ENCODE assay signal across 9 cellular contexts in the genomic region with DNA sequence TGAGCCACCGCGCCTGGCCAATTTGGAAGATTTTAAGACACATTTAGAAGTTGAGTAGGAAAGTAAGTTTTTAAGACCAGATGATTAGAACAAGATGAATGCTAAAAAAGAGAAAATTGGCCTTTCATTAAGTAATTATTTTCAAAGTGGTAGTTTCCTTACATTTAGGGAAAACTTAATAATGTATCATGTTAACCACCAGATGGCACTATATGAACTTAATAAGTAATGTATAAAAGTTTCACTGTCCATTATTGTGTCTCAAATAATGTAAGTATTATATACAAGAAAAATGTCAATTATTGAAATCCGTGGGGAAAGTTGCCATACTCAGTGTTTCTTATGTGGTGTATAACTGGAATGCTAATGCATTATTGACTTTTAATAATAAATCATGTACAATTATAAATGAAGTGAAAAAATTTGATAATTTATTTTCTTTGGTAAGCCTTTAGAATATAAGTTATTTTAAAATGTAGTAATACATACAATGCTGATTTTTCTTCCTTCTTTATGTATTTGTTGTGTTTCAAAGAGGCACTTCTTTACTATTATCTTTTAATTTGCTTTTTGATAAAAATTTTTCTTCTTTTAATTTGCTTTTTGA. TPM values are rescaled to one million over a fixed set of nuclear protein-coding genes. Genes with fewer than 3 reads are reported as not detected.
A peak's percentile ranks its signal among the peaks of the same experiment; 100 is the strongest.
DNase-seq lines count a peak whose midpoint lies in the region; ATAC-seq and TF ChIP-seq lines count a peak whose summit lies in the region.
"Had no signal": no experiment of that assay in that cellular context is flagged by ENCODE, and none has a peak within 500 bp of the region (broad histone marks: within the 10 kb centered on the region; RNA-seq: fewer than 3 reads in every experiment).

No MANE protein-coding gene starts in this region.

- no peak overlapping the region for H3K4me3 Mint-ChIP-seq in CD8-positive, alpha-beta T cell
- H3K4me3 Mint-ChIP-seq in activated naive CD4-positive, alpha-beta T cell treated with anti-CD3 and anti-CD28 coated beads, Interleukin-2, amount 10 ng/mL, durations not matched to agents 7 days and 5 days, result no peak overlapping the region

- no peak for DNase-seq in CD8-positive, alpha-beta T cell
- peak; percentile 25 for DNase-seq in Jurkat, Clone E6-1 (ENCODE audit: low read depth, low spot score)
- DNase-seq in SW 1271 (lab: John Stamatoyannopoulos, UW) (peak; percentile 34 to 47), hepatocyte (ENCODE audit: low spot score) (peak; percentile 69), upper lobe of left lung (peak in 1 of 2 donors; percentile 10), amygdala (lab: John Stamatoyannopoulos, UW) (no peak)
- DNase-seq in stimulated activated CD4-positive, alpha-beta T cell treated with anti-CD3 and anti-CD28 coated beads, Interleukin-15, amount 100 ng/mL, for 24 hours, result no peak
- DNase-seq in activated naive CD4-positive, alpha-beta T cell treated with anti-CD3 and anti-CD28 coated beads, Interleukin-2, amount 10 ng/mL, durations not matched to agents 7 days and 5 days, result no peak

- no peak for TF ChIP-seq POLR2A in upper lobe of left lung (IDR thresholded peaks at IDR 0.05)

- H2AFZ ChIP-seq in hepatocyte, result no peak overlapping the region

- H4K20me1 ChIP-seq in hepatocyte (ENCODE audit: insufficient read depth, poor library complexity, severe bottlenecking), result no peaks in the 10 kb centered on the region

- TF ChIP-seq EP300 in upper lobe of left lung (IDR thresholded peaks at IDR 0.05), result no peak

- no peaks in the 10 kb centered on the region for H3K79me2 ChIP-seq in hepatocyte

- H3K27ac ChIP-seq in CD8-positive, alpha-beta T cell (ENCODE audit: low read depth, low read length), result no peak overlapping the region
- H3K27ac ChIP-seq in hepatocyte, result no peak overlapping the region
- no peak overlapping the region for H3K27ac ChIP-seq in upper lobe of left lung
- H3K27ac ChIP-seq: epithelial cell of prostate had no signal

- peaks cover 46% of the 10 kb centered on the region for H3K36me3 Mint-ChIP-seq in CD8-positive, alpha-beta T cell
- peaks cover 26% of the 10 kb centered on the region for H3K36me3 Mint-ChIP-seq in activated naive CD4-positive, alpha-beta T cell treated with anti-CD3 and anti-CD28 coated beads, Interleukin-2, amount 10 ng/mL, durations not matched to agents 7 days and 5 days

- peak; percentile 46 for ATAC-seq in CD8-positive, alpha-beta T cell
- peak in 1 of 2 donors; percentile 68 for ATAC-seq in upper lobe of left lung (ENCODE audit: low FRiP score in 2 of 2)

- H3K9me3 ChIP-seq in CD8-positive, alpha-beta T cell (ENCODE audit: low read length), result no peaks in the 10 kb centered on the region
- H3K9me3 ChIP-seq in hepatocyte (ENCODE audit: low read depth) (no peaks in the 10 kb centered on the region), upper lobe of left lung (no peaks in the 10 kb centered on the region)

- no peaks in the 10 kb centered on the region for H3K9me2 ChIP-seq in hepatocyte (replicated peaks; ENCODE audit: insufficient read depth)

- CTCF ChIA-PET in CD8-positive, alpha-beta T cell (lab: Charles Lee), result interaction anchor here (0.6 to 2.1 kb wide), 13 partner anchors 7 to 1705 kb away, joined by 3 to 29 read pairs (median 4); no protein-coding TSS in a partner anchor
- CTCF ChIA-PET in activated naive CD4-positive, alpha-beta T cell treated with anti-CD3 and anti-CD28 coated beads, Interleukin-2, amount 10 ng/mL, durations not matched to agents 7 days and 5 days (lab: Charles Lee), result interaction anchor here (0.6 to 2.3 kb wide), 15 partner anchors 13 to 1104 kb away, joined by 3 to 13 read pairs (median 6); no protein-coding TSS in a partner anchor

- peaks cover 4% of the 10 kb centered on the region for H3K36me3 ChIP-seq in CD8-positive, alpha-beta T cell (ENCODE audit: insufficient read depth, low read length)
- no peaks in the 10 kb centered on the region for H3K36me3 ChIP-seq in hepatocyte (replicated peaks; ENCODE audit: insufficient read depth, low read depth)
- peaks cover 0 to 39% (median 3%) of the 10 kb centered on the region in 4 donors for H3K36me3 ChIP-seq in upper lobe of left lung

- POLR2A ChIA-PET in CD8-positive, alpha-beta T cell (lab: Charles Lee), result no interaction called here

- no peak overlapping the region for H3K4me2 ChIP-seq in hepatocyte

- no peak overlapping the region for H3K4me3 ChIP-seq in CD8-positive, alpha-beta T cell (ENCODE audit: low read depth, low read length)
- no peak overlapping the region for H3K4me3 ChIP-seq in Jurkat, Clone E6-1 (ENCODE audit: low read length)
- H3K4me3 ChIP-seq in hepatocyte, result no peak overlapping the region
- no peak overlapping the region for H3K4me3 ChIP-seq in upper lobe of left lung

- H3K4me1 Mint-ChIP-seq in CD8-positive, alpha-beta T cell (ENCODE audit: low read depth), result no peaks in the 10 kb centered on the region
- peaks cover 17% of the 10 kb centered on the region for H3K4me1 Mint-ChIP-seq in activated naive CD4-positive, alpha-beta T cell treated with anti-CD3 and anti-CD28 coated beads, Interleukin-2, amount 10 ng/mL, durations not matched to agents 7 days and 5 days

- no peaks in the 10 kb centered on the region for H3K27me3 ChIP-seq in CD8-positive, alpha-beta T cell (ENCODE audit: insufficient read depth, low read length)
- H3K27me3 ChIP-seq in hepatocyte, result no peaks in the 10 kb centered on the region
- H3K27me3 ChIP-seq in upper lobe of left lung, result no peaks in the 10 kb centered on the region

- no peaks in the 10 kb centered on the region for H3K9me3 Mint-ChIP-seq in CD8-positive, alpha-beta T cell
- no peaks in the 10 kb centered on the region for H3K9me3 Mint-ChIP-seq in activated naive CD4-positive, alpha-beta T cell treated with anti-CD3 and anti-CD28 coated beads, Interleukin-2, amount 10 ng/mL, durations not matched to agents 7 days and 5 days

- TF ChIP-seq CTCF in CD8-positive, alpha-beta T cell (IDR thresholded peaks at IDR 0.05), result peak; percentile 59
- TF ChIP-seq CTCF in hepatocyte (IDR thresholded peaks at IDR 0.05; ENCODE audit: poor library complexity), result peak; percentile 53
- peak in 5 of 6 experiments; percentile 8 to 31 (median 24) for TF ChIP-seq CTCF in upper lobe of left lung (IDR thresholded peaks at IDR 0.05)

- no peaks in the 10 kb centered on the region for H3K4me1 ChIP-seq in CD8-positive, alpha-beta T cell (ENCODE audit: insufficient read depth, low read length)
- H3K4me1 ChIP-seq in hepatocyte (ENCODE audit: insufficient read depth), result no peaks in the 10 kb centered on the region
- H3K4me1 ChIP-seq in upper lobe of left lung, result no peaks in the 10 kb centered on the region

- H3K27ac Mint-ChIP-seq in CD8-positive, alpha-beta T cell, result no peak overlapping the region
- no peak overlapping the region for H3K27ac Mint-ChIP-seq in activated naive CD4-positive, alpha-beta T cell treated with anti-CD3 and anti-CD28 coated beads, Interleukin-2, amount 10 ng/mL, durations not matched to agents 7 days and 5 days

- intact Hi-C loops in CD8-positive, alpha-beta T cell (cut with DNase I, micrococcal nuclease), result loop anchor here (1.0 to 10.0 kb wide), 7 partner anchors 258 to 1093 kb away; no protein-coding TSS in a partner anchor

- no peaks in the 10 kb centered on the region for H3K27me3 Mint-ChIP-seq in CD8-positive, alpha-beta T cell (ENCODE audit: low read depth)
- no peaks in the 10 kb centered on the region for H3K27me3 Mint-ChIP-seq in activated naive CD4-positive, alpha-beta T cell treated with anti-CD3 and anti-CD28 coated beads, Interleukin-2, amount 10 ng/mL, durations not matched to agents 7 days and 5 days

- WGBS in hepatocyte (ENCODE audit: low lambda C conversion rate, missing lambda C conversion rate), result 71% methylated on average over 3 of the region's 3 CpGs
- WGBS in upper lobe of left lung, 2 donors, result 71 to 75% methylated on average over 3 of the region's 3 CpGs

RNA-seq across cellular contexts. Expression of a gene that starts 29.2 kb away (rescaled TPM):
- total RNA-seq in CD8-positive, alpha-beta T cell, result 10 to 100 TPM; 10.1 to 18.3 TPM
- polyA plus RNA-seq in Jurkat, Clone E6-1 (2012; ENCODE audit: insufficient read depth, insufficient read length), result 23.0 TPM
- 37.0 and 37.3 TPM in 2 replicates for total RNA-seq in hepatocyte
- polyA plus RNA-seq in hepatocyte, result 18.3 and 25.3 TPM in 2 replicates
- 10 to 100 TPM; 10.3 to 37.5 (median 17.2) TPM for total RNA-seq in upper lobe of left lung

Comparison
In these comparisons a context has a peak if more than half of its experiments do, and no peak if none do; other contexts are left out.
1. DNase-seq: peak in Jurkat, Clone E6-1 (single experiment), SW 1271 (2 of 2) and hepatocyte (single experiment); none in CD8-positive, alpha-beta T cell (0 of 7), stimulated activated CD4-positive, alpha-beta T cell treated with anti-CD3 and anti-CD28 coated beads, Interleukin-15, amount 100 ng/mL, for 24 hours (single experiment), activated naive CD4-positive, alpha-beta T cell treated with anti-CD3 and anti-CD28 coated beads, Interleukin-2, amount 10 ng/mL, durations not matched to agents 7 days and 5 days (single experiment) and amygdala (0 of 56).
2. Peak in every context shown above with its lines, with median percentiles within 50 percentile points of each other: CTCF ChIP-seq.